ENCODE assay signal across 17 cellular contexts in the genomic region with DNA sequence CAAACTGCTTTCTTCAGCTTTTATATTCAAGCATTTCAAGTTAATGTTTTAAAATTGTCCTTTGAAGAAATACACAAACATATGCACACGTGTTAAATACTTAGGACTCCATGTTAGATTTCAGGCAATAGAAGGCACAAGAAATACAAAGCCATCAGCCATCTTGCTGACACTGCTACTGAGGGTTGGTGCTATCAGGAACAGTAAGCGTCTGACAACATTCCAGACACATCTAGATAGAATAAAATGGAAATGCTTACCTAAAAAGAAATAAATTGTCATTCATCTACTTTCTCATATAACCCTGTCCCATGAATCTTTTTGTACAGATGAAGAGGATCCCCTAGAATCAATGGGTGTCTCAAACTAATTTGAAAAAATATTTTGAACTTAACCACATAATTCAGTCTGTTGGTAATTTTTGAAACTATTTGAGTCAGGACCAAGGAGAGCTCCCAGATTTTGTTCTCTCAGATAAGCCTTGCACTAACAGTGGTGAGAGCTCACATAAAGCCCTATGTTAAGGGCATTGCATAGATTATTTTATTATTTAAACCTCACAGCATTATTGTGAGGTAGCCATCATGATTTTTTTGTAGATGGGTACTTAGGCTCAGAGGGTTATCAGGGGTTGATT.
A peak's percentile ranks its signal among the peaks of the same experiment; 100 is the strongest.
DNase-seq lines count a peak whose midpoint lies in the region; ATAC-seq and TF ChIP-seq lines count a peak whose summit lies in the region.
"Had no signal": no experiment of that assay in that cellular context is flagged by ENCODE, and none has a peak within 500 bp of the region (broad histone marks: within the 10 kb centered on the region; RNA-seq: fewer than 3 reads in every experiment).

No MANE protein-coding gene starts in this region.

- DNase-seq in Caki2 (ENCODE audit: low read depth) = peak; percentile 10
- peak; percentile 12 for DNase-seq in NAMALWA (ENCODE audit: low spot score)
- DNase-seq in astrocyte of the hippocampus (ENCODE audit: low read depth, low spot score) = peak; percentile 58
- peak; percentile 70 for DNase-seq in left kidney (ENCODE audit: low read depth, low spot score)
- no peak for DNase-seq in lower lobe of right lung
- no peak for DNase-seq in GF-D8 (lab: John Stamatoyannopoulos, UW)
- DNase-seq in hypothalamus (lab: John Stamatoyannopoulos, UW) = no peak
- DNase-seq: activated CD4-positive, alpha-beta T cell treated with anti-CD3 and anti-CD28 coated beads, Interleukin-2, amount 50 U/mL, for 4 hours; amniotic stem cell; MG63; NCI-H2107; NCI-H82; nucleus accumbens; stimulated activated naive CD4-positive, alpha-beta T cell treated with Interleukin-2 at 50 U/mL for 16 hours had no signal

- no peaks in the 10 kb centered on the region for H3K36me3 ChIP-seq in lower lobe of right lung
- H3K36me3 ChIP-seq: esophagus muscularis mucosa, MG63 had no signal

- no peaks in the 10 kb centered on the region for H3K4me1 ChIP-seq in lower lobe of right lung
- H3K4me1 ChIP-seq: esophagus muscularis mucosa had no signal

- H3K27me3 ChIP-seq in lower lobe of right lung (ENCODE audit: low read depth) = no peaks in the 10 kb centered on the region
- H3K27me3 ChIP-seq: esophagus muscularis mucosa, MG63 had no signal

- intact Hi-C loops in lower lobe of right lung (cut with DNase I) = no loop called here

- in situ Hi-C loops in Caki2 (cut with HindIII; ENCODE audit: low pct_unique_long_range_greater_than_20kb, low sequenced_read_pairs) = no loop called here

- no peak for ATAC-seq in lower lobe of right lung
- ATAC-seq in HG02970 (IDR thresholded peaks at IDR 0.05; ENCODE audit: low FRiP score, unreplicated experiment) = no peak
- ATAC-seq: Right ventricle myocardium inferior had no signal

- H3K4me3 ChIP-seq in lower lobe of right lung = no peak overlapping the region
- H3K4me3 ChIP-seq: esophagus muscularis mucosa, MG63 had no signal

- H3K27ac ChIP-seq in lower lobe of right lung = no peak overlapping the region
- H3K27ac ChIP-seq: esophagus muscularis mucosa had no signal

- no peaks in the 10 kb centered on the region for H3K9me3 ChIP-seq in lower lobe of right lung
- H3K9me3 ChIP-seq: esophagus muscularis mucosa, MG63 had no signal

- TF ChIP-seq CTCF in lower lobe of right lung (IDR thresholded peaks at IDR 0.05) = no peak

Comparison
In these comparisons a context has a peak if more than half of its experiments do, and no peak if none do; other contexts are left out.
1. DNase-seq: peak in Caki2 (single experiment), NAMALWA (single experiment), astrocyte of the hippocampus (single experiment) and left kidney (single experiment); none in lower lobe of right lung (single experiment), GF-D8 (single experiment) and hypothalamus (0 of 51).